In the genomic region with DNA sequence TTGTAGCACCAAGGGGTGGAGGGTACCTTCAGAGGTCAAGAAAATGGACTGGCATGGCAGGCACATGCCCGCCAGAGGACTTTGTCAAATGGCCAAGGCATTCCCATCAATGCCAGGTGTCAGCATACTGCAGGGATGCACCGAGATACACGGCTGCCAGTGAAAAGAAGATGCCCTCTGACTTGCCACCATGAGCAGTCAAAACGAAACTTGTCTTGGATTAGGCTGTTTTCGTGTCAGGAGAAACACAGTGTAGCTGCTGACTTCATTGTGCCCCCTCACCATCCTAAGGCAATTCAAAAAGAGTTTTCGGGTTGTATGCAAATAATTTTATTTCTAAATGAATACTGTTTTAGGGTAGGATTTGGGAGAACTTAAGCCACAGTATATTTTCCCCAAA, we compare ENCODE assay signal across 34 cellular contexts.
"Had no signal": no experiment of that assay in that cellular context is flagged by ENCODE, and none has a peak within 500 bp of the region (broad histone marks: within the 10 kb centered on the region; RNA-seq: fewer than 3 reads in every experiment).

No MANE protein-coding gene starts in this region.

- H3K9me3 ChIP-seq: adrenal gland, ascending aorta, body of pancreas, breast epithelium had no signal

- H3K4me3 ChIP-seq: adrenal gland, ascending aorta, body of pancreas, breast epithelium, cardiac muscle cell had no signal

- H3K4me1 ChIP-seq: adrenal gland, ascending aorta, body of pancreas, breast epithelium had no signal

- DNase-seq: activated effector memory CD4-positive, alpha-beta T cell treated with anti-CD3 and anti-CD28 coated beads, Interleukin-2, amount 50 U/mL, for 16 hours; activated effector memory CD4-positive, alpha-beta T cell treated with Interleukin-2 at 50 U/mL for 16 hours; activated gamma-delta T cell; activated gamma-delta T cell treated with Interleukin-2 at 50 U/mL for 16 hours; activated naive CD4-positive, alpha-beta T cell; activated naive CD4-positive, alpha-beta T cell treated with anti-CD3 and anti-CD28 coated beads for 36 hours; activated naive CD4-positive, alpha-beta T cell treated with anti-CD3 and anti-CD28 coated beads, Interleukin-2, amount 10 ng/mL, durations not matched to agents 7 days and 5 days; activated naive CD4-positive, alpha-beta T cell treated with anti-CD3 and anti-CD28 coated beads, Interleukin-2, amount 50 U/mL, for 16 hours; activated naive CD4-positive, alpha-beta T cell treated with Interleukin-2 at 50 U/mL for 16 hours; activated naive CD8-positive, alpha-beta T cell treated with anti-CD3 and anti-CD28 coated beads for 36 hours; activated naive CD8-positive, alpha-beta T cell treated with anti-CD3 and anti-CD28 coated beads, Interleukin-2, amount 10 ng/mL, durations not matched to agents 7 days and 5 days; activated naive CD8-positive, alpha-beta T cell treated with anti-CD3 and anti-CD28 coated beads, Interleukin-2, amount 50 U/mL, for 24 hours; activated T-cell treated with anti-CD3 and anti-CD28 coated beads, Interleukin-2, amount 50 U/mL, for 1 hour; activated T-cell treated with anti-CD3 and anti-CD28 coated beads, Interleukin-2, amount 50 U/mL, for 24 hours; activated T-cell treated with anti-CD3 and anti-CD28 coated beads, Interleukin-2, amount 50 U/mL, for 4 hours; activated T-cell treated with anti-CD3 and anti-CD28 coated beads, Interleukin-2, amount 50 U/mL, for 48 hours; activated T-cell treated with anti-CD3 and anti-CD28 coated beads, Interleukin-2, amount 50 U/mL, for 72 hours; adrenal gland; amniotic stem cell; amygdala; anterior cingulate cortex; aorta; body of pancreas; brain microvascular endothelial cell; caudate nucleus; central memory CD4-positive, alpha-beta T cell; cerebellar nuclear complex had no signal

- H3K27ac ChIP-seq: adrenal gland, ascending aorta, body of pancreas, brain microvascular endothelial cell, breast epithelium, cardiac muscle cell had no signal

- H3K27me3 ChIP-seq: adrenal gland, ascending aorta, body of pancreas, brain microvascular endothelial cell, breast epithelium, cardiac muscle cell had no signal

- FAIRE-seq: astrocyte, bronchial epithelial cell had no signal

- H3K36me3 ChIP-seq: adrenal gland, ascending aorta, brain microvascular endothelial cell, breast epithelium, cardiac muscle cell had no signal

- ATAC-seq: activated naive CD4-positive, alpha-beta T cell treated with anti-CD3 and anti-CD28 coated beads, Interleukin-2, amount 50 U/mL, for 72 hours; activated naive CD8-positive, alpha-beta T cell treated with anti-CD3 and anti-CD28 coated beads, Interleukin-2, amount 50 U/mL, for 24 hours; activated T-cell treated with anti-CD3 and anti-CD28 coated beads, Interleukin-2, amount 50 U/mL, for 4 hours; activated T-cell treated with anti-CD3 and anti-CD28 coated beads, Interleukin-2, amount 50 U/mL, for 72 hours; activated T-helper 17 cell treated with anti-CD3 and anti-CD28 coated beads, Interleukin-2, amount 50 U/mL, for 72 hours; body of pancreas had no signal
